In the genomic region with DNA sequence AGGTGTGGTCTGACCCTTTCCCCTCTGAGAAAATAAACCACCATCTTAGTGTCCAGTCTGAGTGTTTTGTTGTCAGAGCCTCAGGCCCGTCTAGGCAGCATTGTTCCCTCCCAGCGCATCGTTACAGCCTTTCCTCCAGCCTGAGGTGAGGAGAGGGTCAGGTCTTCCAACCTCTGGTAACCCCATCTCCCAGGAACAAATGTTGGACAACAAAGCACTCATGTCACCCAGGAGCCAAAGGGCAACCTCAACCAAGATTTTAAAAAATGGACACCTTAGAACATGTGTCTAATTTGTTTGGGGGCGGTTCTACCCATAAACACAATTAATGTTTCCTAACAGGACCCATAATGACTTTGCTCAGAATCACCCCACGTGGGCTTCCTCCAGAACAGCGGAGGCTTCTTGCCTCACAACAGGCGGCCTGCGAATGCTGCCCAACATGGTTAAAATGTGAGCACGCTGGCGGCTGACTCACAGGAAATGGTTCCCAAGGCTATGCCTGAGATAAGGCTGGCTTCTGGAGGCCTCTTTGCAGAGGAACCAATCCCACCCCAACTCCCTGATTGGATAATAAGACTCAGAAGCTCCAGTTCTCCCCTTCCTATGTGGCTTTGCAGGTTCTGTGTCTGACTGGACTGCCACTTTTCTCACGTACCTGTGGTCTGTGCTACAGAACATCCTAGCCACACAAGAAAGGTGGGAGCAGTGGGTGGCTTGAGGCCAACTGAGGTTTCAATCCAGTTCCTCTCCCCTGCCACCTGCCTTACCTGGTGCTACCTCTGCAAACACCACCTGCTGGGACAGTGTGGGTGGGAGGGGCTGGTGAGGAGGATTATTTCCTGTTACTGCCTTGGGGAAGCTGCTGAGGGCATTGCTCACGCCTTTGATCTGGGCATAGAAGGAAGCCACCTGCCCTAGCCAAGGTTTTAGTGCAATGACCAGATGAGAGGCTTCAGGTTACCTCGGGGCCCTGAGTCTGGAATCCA, we compare ENCODE assay signal across 8 cellular contexts.
DNase-seq lines count a peak whose midpoint lies in the region; ATAC-seq lines count a peak whose summit lies in the region.

No MANE protein-coding gene starts in this region.

- no peaks in the 10 kb centered on the region for H3K79me2 ChIP-seq in trophoblast cell (ENCODE audit: control insufficient read depth, insufficient read depth, low read length, poor library complexity)

- H3K4me2 ChIP-seq in trophoblast cell (ENCODE audit: low read length) = no peak overlapping the region

- H2BK120ac ChIP-seq in trophoblast cell (ENCODE audit: insufficient read depth, low read length, poor library complexity) = peak overlapping the region; percentile 21

- no peak for ATAC-seq in GM21515 (IDR thresholded peaks at IDR 0.05; ENCODE audit: unreplicated experiment)

- H3K27ac ChIP-seq in esophagus (ENCODE audit: low read depth in 2 of 2, low read length in 1 of 2) = peak overlapping the region; percentile 35 to 59
- H3K27ac ChIP-seq in trophoblast cell (ENCODE audit: low read depth, low read length) = no peak overlapping the region

- peak overlapping the region; percentile 18 for H3K14ac ChIP-seq in trophoblast cell (ENCODE audit: low read length)

- no peaks in the 10 kb centered on the region for H3K9me3 ChIP-seq in esophagus (ENCODE audit: control insufficient read depth in 2 of 2, insufficient read depth in 1 of 2, low read depth in 1 of 2, low read length in 1 of 2)
- no peaks in the 10 kb centered on the region for H3K9me3 ChIP-seq in trophoblast cell (ENCODE audit: insufficient read depth, low read depth, low read length)

- H2AK5ac ChIP-seq in trophoblast cell (ENCODE audit: low read length) = peak overlapping the region; percentile 16

- H3K79me1 ChIP-seq in trophoblast cell (ENCODE audit: low read length) = peaks cover 17% of the 10 kb centered on the region

- peak overlapping the region; percentile 63 for H4K91ac ChIP-seq in trophoblast cell (ENCODE audit: low read depth, low read length)

- peak overlapping the region; percentile 58 for H2AFZ ChIP-seq in trophoblast cell (ENCODE audit: insufficient read depth, low read length, poor library complexity)

- 64% methylated on average over 13 of the region's 13 CpGs for WGBS in esophagus, 2 donors
- WGBS in trophoblast cell (ENCODE audit: extremely low coverage, insufficient coverage, insufficient read length) = no CpG with 5 or more reads among the region's 13 CpGs

- no peak overlapping the region for H4K12ac ChIP-seq in trophoblast cell (ENCODE audit: low read depth, low read length)

- no peak overlapping the region for H3K23ac ChIP-seq in trophoblast cell (ENCODE audit: low read length)

- no peak overlapping the region for H3K9ac ChIP-seq in trophoblast cell (ENCODE audit: low read length)

- no peak overlapping the region for H2BK5ac ChIP-seq in trophoblast cell (ENCODE audit: low read depth, low read length, poor library complexity)

- H3K27me3 ChIP-seq in esophagus (ENCODE audit: control insufficient read depth in 1 of 2, insufficient read depth in 2 of 2, low read length in 2 of 2) (no peaks in the 10 kb centered on the region), trophoblast cell (ENCODE audit: insufficient read depth, low read length) (no peaks in the 10 kb centered on the region)

- H3K4me1 ChIP-seq in esophagus (ENCODE audit: control insufficient read depth in 2 of 2, insufficient read depth in 2 of 2, low read length in 1 of 2) (peaks cover 5 to 34% of the 10 kb centered on the region in 2 donors), trophoblast cell (ENCODE audit: control insufficient read depth in 1 of 2, insufficient read depth in 2 of 2, low read length in 2 of 2) (peaks cover 37 to 41% of the 10 kb centered on the region in 2 experiments)

- H3K4me3 ChIP-seq in esophagus (ENCODE audit: low read depth in 1 of 2, low read length in 2 of 2) = no peak overlapping the region
- no peak overlapping the region for H3K4me3 ChIP-seq in trophoblast cell (ENCODE audit: low read depth, low read length)

- no peak overlapping the region for H3K4ac ChIP-seq in trophoblast cell (ENCODE audit: low read depth, low read length)

- H3K36me3 ChIP-seq in esophagus (ENCODE audit: control insufficient read depth in 2 of 2, insufficient read depth in 2 of 2, low read length in 1 of 2) = no peaks in the 10 kb centered on the region
- H3K36me3 ChIP-seq in trophoblast cell (ENCODE audit: control insufficient read depth in 1 of 2, insufficient read depth in 2 of 2, low read length in 2 of 2) = no peaks in the 10 kb centered on the region

- no peak overlapping the region for H4K8ac ChIP-seq in trophoblast cell (ENCODE audit: low read depth, low read length)

- peak overlapping the region; percentile 25 for H3K18ac ChIP-seq in trophoblast cell (ENCODE audit: low read length)

- peak overlapping the region; percentile 21 for H2BK12ac ChIP-seq in trophoblast cell (ENCODE audit: low read length)

- DNase-seq in Daoy (ENCODE audit: low read depth) (peak; percentile 95), NCI-H2029 (lab: John Stamatoyannopoulos, UW) (peak; percentile 95), trophoblast cell (peak; percentile 54 to 69), hypothalamus (lab: John Stamatoyannopoulos, UW) (no peak), NCI-H524 treated with DMSO at 0.1 percent for 48 hours (lab: John Stamatoyannopoulos, UW) (no peak)
- peak; percentile 61 to 73 for DNase-seq in activated CD4-positive, alpha-beta T cell treated with anti-CD3 and anti-CD28 coated beads, Interleukin-2, amount 50 U/mL, for 48 hours

Comparison
In these comparisons a context has a peak if more than half of its experiments do, and no peak if none do; other contexts are left out.
1. DNase-seq: peak in Daoy (single experiment), NCI-H2029 (single experiment), activated CD4-positive, alpha-beta T cell treated with anti-CD3 and anti-CD28 coated beads, Interleukin-2, amount 50 U/mL, for 48 hours (2 of 2) and trophoblast cell (2 of 2); none in hypothalamus (0 of 51) and NCI-H524 treated with DMSO at 0.1 percent for 48 hours (single experiment).